In the genomic region with DNA sequence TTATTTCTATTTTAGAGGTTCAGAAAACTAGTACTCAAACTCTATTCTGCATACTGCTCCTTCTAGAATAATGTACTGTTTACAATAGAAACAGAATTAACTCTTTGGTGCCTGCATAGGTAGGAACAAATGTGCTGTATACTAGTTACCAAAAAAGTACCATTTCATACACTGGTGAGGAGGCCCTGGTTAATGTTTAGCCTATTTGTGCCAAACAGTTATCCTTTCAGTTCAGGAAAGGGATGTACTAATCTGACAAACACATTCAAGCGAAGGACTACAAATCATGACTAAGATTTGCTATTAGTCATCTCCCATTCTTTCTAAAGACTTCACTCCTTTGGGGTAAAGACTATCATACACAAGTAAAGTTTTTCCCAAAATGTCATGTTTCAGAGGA, we compare ENCODE assay signal across 16 cellular contexts.
DNase-seq lines count a peak whose midpoint lies in the region; ATAC-seq, FAIRE-seq and TF ChIP-seq lines count a peak whose summit lies in the region.
"Had no signal": no experiment of that assay in that cellular context is flagged by ENCODE, and none has a peak within 500 bp of the region (broad histone marks: within the 10 kb centered on the region; RNA-seq: fewer than 3 reads in every experiment).

No MANE protein-coding gene starts in this region.

- H3K4me3 ChIP-seq in tibial artery, result no peak overlapping the region
- H3K4me3 ChIP-seq: GM23338, heart right ventricle had no signal

- no peaks in the 10 kb centered on the region for H3K9me3 ChIP-seq in tibial artery

- H3K27ac ChIP-seq in tibial artery, result no peak overlapping the region
- H3K27ac ChIP-seq: heart right ventricle, parathyroid adenoma had no signal

- no peaks in the 10 kb centered on the region for H3K36me3 ChIP-seq in tibial artery

- peak; percentile 35 for DNase-seq in COLO829 (ENCODE audit: low spot score)
- DNase-seq in astrocyte of the hippocampus (ENCODE audit: low read depth, low spot score), result peak; percentile 31
- DNase-seq in NCI-H1694 (lab: John Stamatoyannopoulos, UW), result no peak
- DNase-seq in tibial artery, result no peak
- DNase-seq: activated CD4-positive, alpha-beta T cell treated with anti-CD3 and anti-CD28 coated beads, Interleukin-2, amount 10 ng/mL, durations not matched to agents 24 days and 14 days; CD4-positive, CD25-positive, alpha-beta regulatory T cell; heart right ventricle; NCI-H1436 treated with DMSO at 0.1 percent for 48 hours; stimulated activated CD4-positive, alpha-beta T cell treated with anti-CD3 and anti-CD28 coated beads, Interleukin-4, amount 100 ng/mL, for 4 hours; T-cell had no signal

- ATAC-seq in GM21825 (IDR thresholded peaks at IDR 0.05; ENCODE audit: unreplicated experiment) (peak; percentile 80), HG02763 (IDR thresholded peaks at IDR 0.05; ENCODE audit: unreplicated experiment) (no peak), GM21619 (IDR thresholded peaks at IDR 0.05; ENCODE audit: unreplicated experiment) (no peak)
- ATAC-seq: GM23338, T-cell had no signal

- peak; percentile 84 for FAIRE-seq in islet of Langerhans (lab: Jason Lieb, UNC)

- intact Hi-C loops in tibial artery (cut with DNase I; ENCODE audit: low total_unique reads), result no loop called here

- peaks cover 0 to 23% (median 4%) of the 10 kb centered on the region in 4 donors for H3K4me1 ChIP-seq in tibial artery

- H3K27me3 ChIP-seq in tibial artery, result no peaks in the 10 kb centered on the region
- H3K27me3 ChIP-seq: heart right ventricle had no signal

- TF ChIP-seq CTCF in tibial artery (IDR thresholded peaks at IDR 0.05), result no peak

Comparison
In these comparisons a context has a peak if more than half of its experiments do, and no peak if none do; other contexts are left out.
1. DNase-seq: peak in COLO829 (single experiment) and astrocyte of the hippocampus (single experiment); none in NCI-H1694 (single experiment) and tibial artery (0 of 2).